In the genomic region with DNA sequence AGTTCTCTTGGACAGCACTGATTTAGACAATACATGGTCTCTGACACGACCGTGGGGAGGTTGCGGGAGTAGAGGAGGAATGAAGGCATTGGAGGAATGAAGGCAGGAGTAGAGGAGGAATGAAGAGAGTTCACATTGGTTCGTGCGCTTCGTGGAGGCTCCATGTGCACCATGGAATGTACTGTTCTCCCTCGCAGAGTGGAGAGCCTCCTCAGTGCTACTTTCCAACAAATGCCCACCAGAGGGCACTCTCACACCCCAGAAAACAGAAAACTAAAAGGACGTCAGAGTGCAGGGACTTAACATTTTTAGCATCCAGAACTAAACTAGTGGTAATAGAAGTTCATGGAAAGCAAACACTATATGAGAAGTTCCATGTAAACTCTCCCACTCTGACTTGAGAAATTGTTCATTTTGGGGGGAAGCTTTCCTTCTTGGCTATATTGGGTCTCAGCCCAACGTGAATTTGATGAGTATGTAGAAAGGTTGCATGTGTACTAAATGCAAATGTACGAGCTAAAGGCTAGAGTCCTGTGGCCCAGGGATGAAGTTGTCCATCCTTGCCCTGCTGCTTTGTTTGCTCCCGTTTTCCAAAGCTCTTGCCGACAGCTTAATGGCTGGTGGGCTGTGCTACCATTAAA, we compare ENCODE assay signal across 8 cellular contexts.
DNase-seq lines count a peak whose midpoint lies in the region; ATAC-seq and TF ChIP-seq lines count a peak whose summit lies in the region.

No MANE protein-coding gene starts in this region.

- no peak for TF ChIP-seq CTCF in coronary artery (IDR thresholded peaks at IDR 0.05)

- no peak overlapping the region for H3K27ac ChIP-seq in coronary artery

- peak; percentile 65 for DNase-seq in Ammon's horn (ENCODE audit: low spot score)
- DNase-seq in NCI-H69 (lab: John Stamatoyannopoulos, UW): peak; percentile 85
- DNase-seq in amniotic epithelial cell (ENCODE audit: low read depth): peak; percentile 34
- peak; percentile 19 to 58 for DNase-seq in hippocampal formation (lab: John Stamatoyannopoulos, UW)
- DNase-seq in smooth muscle cell of the brain vasculature (ENCODE audit: low read depth, low spot score): peak; percentile 4
- DNase-seq in coronary artery (ENCODE audit: low spot score): no peak

- ATAC-seq in GM18502 (IDR thresholded peaks at IDR 0.05; ENCODE audit: poor library complexity, unreplicated experiment) (peak; percentile 80), HG03354 (IDR thresholded peaks at IDR 0.05; ENCODE audit: poor library complexity, severe bottlenecking, unreplicated experiment) (peak; percentile 89)

- H3K4me3 ChIP-seq in coronary artery: no peak overlapping the region
